37 cellular contexts compared by ENCODE assay signal in genomic region chr4:5465529-5465928, GRCh38.
"Had no signal": no experiment of that assay in that cellular context is flagged by ENCODE, and none has a peak within 500 bp of the region (broad histone marks: within the 10 kb centered on the region; RNA-seq: fewer than 3 reads in every experiment).

No MANE protein-coding gene starts in this region.

- H3K4me1 ChIP-seq: adrenal gland, body of pancreas, breast epithelium had no signal

- H3K36me3 Mint-ChIP-seq: activated CD4-positive, alpha-beta memory T cell treated with anti-CD3 and anti-CD28 coated beads for 36 hours; activated naive CD4-positive, alpha-beta T cell treated with anti-CD3 and anti-CD28 coated beads, Interleukin-2, amount 50 U/mL, for 72 hours; activated naive CD8-positive, alpha-beta T cell treated with anti-CD3 and anti-CD28 coated beads for 36 hours had no signal

- H3K9me3 Mint-ChIP-seq: activated B cell treated with CpG ODN at 0.5 μM for 24 hours; activated CD4-positive, alpha-beta memory T cell treated with anti-CD3 and anti-CD28 coated beads for 36 hours; activated CD4-positive, alpha-beta T cell treated with anti-CD3 and anti-CD28 coated beads, Interleukin-2, amount 10 ng/mL, durations not matched to agents 24 days and 14 days; activated CD8-positive, alpha-beta T cell treated with anti-CD3 and anti-CD28 coated beads for 36 hours; activated naive CD4-positive, alpha-beta T cell treated with anti-CD3 and anti-CD28 coated beads for 36 hours; activated naive CD4-positive, alpha-beta T cell treated with anti-CD3 and anti-CD28 coated beads, Interleukin-2, amount 50 U/mL, for 72 hours; activated naive CD8-positive, alpha-beta T cell treated with anti-CD3 and anti-CD28 coated beads for 36 hours; activated T-cell treated with anti-CD3 and anti-CD28 coated beads, Interleukin-2, amount 50 U/mL, for 4 hours; activated T-cell treated with anti-CD3 and anti-CD28 coated beads, Interleukin-2, amount 50 U/mL, for 72 hours; activated T-helper 1 cell treated with anti-CD3 and anti-CD28 coated beads, Interleukin-12 subunit alpha, Interleukin-12 subunit beta, Interleukin-2, Interleukin-4 antibody, amounts not matched to agents 30 ng/mL and 10 ng/mL and 1 ng/mL, durations not matched to agents 14 hours and 24 hours and 36 hours; activated T-helper 17 cell treated with anti-CD3 and anti-CD28 coated beads, Interleukin-2, amount 50 U/mL, for 72 hours; central memory CD8-positive, alpha-beta T cell; T-helper 1 cell treated with Interleukin-12 subunit alpha and Interleukin-12 subunit beta and Interleukin-4 antibody, amounts not matched to agents 30 μg/mL and 1 μg/mL, for 36 hours; T-helper 2 cell treated with Interferon-gamma antibody and Interleukin-4, amounts not matched to agents 5 μg/mL and 100 μg/mL, for 36 hours had no signal

- H3K4me3 ChIP-seq: adrenal gland, body of pancreas, breast epithelium had no signal

- H3K27me3 ChIP-seq: adrenal gland, body of pancreas, brain microvascular endothelial cell, breast epithelium had no signal

- ATAC-seq: activated CD8-positive, alpha-beta T cell treated with anti-CD3 and anti-CD28 coated beads for 36 hours; activated naive CD4-positive, alpha-beta T cell treated with anti-CD3 and anti-CD28 coated beads, Interleukin-2, amount 50 U/mL, for 72 hours; activated T-cell treated with anti-CD3 and anti-CD28 coated beads, Interleukin-2, amount 50 U/mL, for 4 hours; activated T-cell treated with anti-CD3 and anti-CD28 coated beads, Interleukin-2, amount 50 U/mL, for 72 hours; activated T-helper 17 cell treated with anti-CD3 and anti-CD28 coated beads, Interleukin-2, amount 50 U/mL, for 72 hours; body of pancreas had no signal

- H3K9me3 ChIP-seq: adrenal gland, body of pancreas, breast epithelium had no signal

- H3K36me3 ChIP-seq: adrenal gland, brain microvascular endothelial cell, breast epithelium had no signal

- H3K4me1 Mint-ChIP-seq: activated B cell treated with CpG ODN at 0.5 μM for 24 hours; activated CD4-positive, alpha-beta T cell treated with anti-CD3 and anti-CD28 coated beads, Interleukin-2, amount 10 ng/mL, durations not matched to agents 24 days and 14 days; activated naive CD8-positive, alpha-beta T cell treated with anti-CD3 and anti-CD28 coated beads for 36 hours; activated T-helper 17 cell treated with anti-CD3 and anti-CD28 coated beads, Interleukin-2, amount 50 U/mL, for 72 hours; central memory CD8-positive, alpha-beta T cell had no signal

- H3K4me3 Mint-ChIP-seq: activated B cell treated with CpG ODN at 0.5 μM for 24 hours; activated CD4-positive, alpha-beta memory T cell treated with anti-CD3 and anti-CD28 coated beads for 36 hours; activated CD4-positive, alpha-beta T cell treated with anti-CD3 and anti-CD28 coated beads, Interleukin-2, amount 10 ng/mL, durations not matched to agents 24 days and 14 days; activated CD8-positive, alpha-beta T cell treated with anti-CD3 and anti-CD28 coated beads for 36 hours; activated naive CD4-positive, alpha-beta T cell treated with anti-CD3 and anti-CD28 coated beads for 36 hours; activated naive CD8-positive, alpha-beta T cell treated with anti-CD3 and anti-CD28 coated beads for 36 hours; activated T-cell treated with anti-CD3 and anti-CD28 coated beads, Interleukin-2, amount 50 U/mL, for 4 hours; activated T-cell treated with anti-CD3 and anti-CD28 coated beads, Interleukin-2, amount 50 U/mL, for 72 hours; activated T-helper 1 cell treated with anti-CD3 and anti-CD28 coated beads, Interleukin-12 subunit alpha, Interleukin-12 subunit beta, Interleukin-2, Interleukin-4 antibody, amounts not matched to agents 30 ng/mL and 10 ng/mL and 1 ng/mL, durations not matched to agents 14 hours and 24 hours and 36 hours; activated T-helper 17 cell treated with anti-CD3 and anti-CD28 coated beads, Interleukin-2, amount 50 U/mL, for 72 hours; central memory CD8-positive, alpha-beta T cell; T-helper 1 cell treated with Interleukin-12 subunit alpha and Interleukin-12 subunit beta and Interleukin-4 antibody, amounts not matched to agents 30 μg/mL and 1 μg/mL, for 36 hours; T-helper 2 cell treated with Interferon-gamma antibody and Interleukin-4, amounts not matched to agents 5 μg/mL and 100 μg/mL, for 36 hours had no signal

- H3K27me3 Mint-ChIP-seq: activated B cell treated with CpG ODN at 0.5 μM for 24 hours; activated CD4-positive, alpha-beta memory T cell treated with anti-CD3 and anti-CD28 coated beads for 36 hours; activated CD4-positive, alpha-beta T cell treated with anti-CD3 and anti-CD28 coated beads, Interleukin-2, amount 10 ng/mL, durations not matched to agents 24 days and 14 days; activated CD8-positive, alpha-beta T cell treated with anti-CD3 and anti-CD28 coated beads for 36 hours; activated naive CD8-positive, alpha-beta T cell treated with anti-CD3 and anti-CD28 coated beads for 36 hours; central memory CD8-positive, alpha-beta T cell had no signal

- DNase-seq: activated B cell treated with CpG ODN at 0.5 μM for 24 hours; activated CD4-positive, alpha-beta memory T cell treated with anti-CD3 and anti-CD28 coated beads for 36 hours; activated CD4-positive, alpha-beta T cell treated with anti-CD3 and anti-CD28 coated beads for 4 hours; activated CD4-positive, alpha-beta T cell treated with anti-CD3 and anti-CD28 coated beads, Interleukin-2, amount 10 ng/mL, durations not matched to agents 24 days and 14 days; activated CD4-positive, alpha-beta T cell treated with anti-CD3 and anti-CD28 coated beads, Interleukin-2, amount 50 U/mL, for 1 hour; activated CD4-positive, alpha-beta T cell treated with anti-CD3 and anti-CD28 coated beads, Interleukin-2, amount 50 U/mL, for 4 hours; activated CD4-positive, CD25-positive, alpha-beta regulatory T cell treated with anti-CD3 and anti-CD28 coated beads, Interleukin-2, amount 50 U/mL, for 72 hours; activated CD8-positive, alpha-beta memory T cell treated with anti-CD3 and anti-CD28 coated beads, Interleukin-2, amount 50 U/mL, for 4 hours; activated CD8-positive, alpha-beta T cell treated with anti-CD3 and anti-CD28 coated beads for 36 hours; activated effector memory CD4-positive, alpha-beta T cell treated with anti-CD3 and anti-CD28 coated beads, Interleukin-2, amount 50 U/mL, for 16 hours; activated gamma-delta T cell treated with Interleukin-2 at 50 U/mL for 16 hours; activated naive CD4-positive, alpha-beta T cell; activated naive CD4-positive, alpha-beta T cell treated with anti-CD3 and anti-CD28 coated beads for 36 hours; activated naive CD4-positive, alpha-beta T cell treated with anti-CD3 and anti-CD28 coated beads, Interleukin-2, amount 50 U/mL, for 16 hours; activated naive CD8-positive, alpha-beta T cell treated with anti-CD3 and anti-CD28 coated beads for 36 hours; activated T-cell treated with anti-CD3 and anti-CD28 coated beads for 4 hours; activated T-cell treated with anti-CD3 and anti-CD28 coated beads, Interleukin-2, amount 50 U/mL, for 1 hour; activated T-cell treated with anti-CD3 and anti-CD28 coated beads, Interleukin-2, amount 50 U/mL, for 4 hours; activated T-cell treated with anti-CD3 and anti-CD28 coated beads, Interleukin-2, amount 50 U/mL, for 72 hours; amniotic stem cell; aorta; body of pancreas; brain microvascular endothelial cell; caudate nucleus; SW 1271; T-helper 1 cell; T-helper 2 cell; T-helper 9 cell had no signal

- H3K27ac ChIP-seq: adrenal gland, body of pancreas, brain microvascular endothelial cell, breast epithelium, VCaP had no signal

- H3K27ac Mint-ChIP-seq: activated B cell treated with CpG ODN at 0.5 μM for 24 hours; activated CD4-positive, alpha-beta memory T cell treated with anti-CD3 and anti-CD28 coated beads for 36 hours; activated CD4-positive, alpha-beta T cell treated with anti-CD3 and anti-CD28 coated beads, Interleukin-2, amount 10 ng/mL, durations not matched to agents 24 days and 14 days; activated CD8-positive, alpha-beta T cell treated with anti-CD3 and anti-CD28 coated beads for 36 hours; activated naive CD4-positive, alpha-beta T cell treated with anti-CD3 and anti-CD28 coated beads for 36 hours; activated naive CD4-positive, alpha-beta T cell treated with anti-CD3 and anti-CD28 coated beads, Interleukin-2, amount 50 U/mL, for 72 hours; activated naive CD8-positive, alpha-beta T cell treated with anti-CD3 and anti-CD28 coated beads for 36 hours; activated T-cell treated with anti-CD3 and anti-CD28 coated beads, Interleukin-2, amount 50 U/mL, for 72 hours; activated T-helper 1 cell treated with anti-CD3 and anti-CD28 coated beads, Interleukin-12 subunit alpha, Interleukin-12 subunit beta, Interleukin-2, Interleukin-4 antibody, amounts not matched to agents 30 ng/mL and 10 ng/mL and 1 ng/mL, durations not matched to agents 14 hours and 24 hours and 36 hours; activated T-helper 17 cell treated with anti-CD3 and anti-CD28 coated beads, Interleukin-2, amount 50 U/mL, for 72 hours; T-helper 1 cell treated with Interleukin-12 subunit alpha and Interleukin-12 subunit beta and Interleukin-4 antibody, amounts not matched to agents 30 μg/mL and 1 μg/mL, for 36 hours; T-helper 2 cell treated with Interferon-gamma antibody and Interleukin-4, amounts not matched to agents 5 μg/mL and 100 μg/mL, for 36 hours had no signal
